ENCODE assay signal across 16 cellular contexts in the genomic region with DNA sequence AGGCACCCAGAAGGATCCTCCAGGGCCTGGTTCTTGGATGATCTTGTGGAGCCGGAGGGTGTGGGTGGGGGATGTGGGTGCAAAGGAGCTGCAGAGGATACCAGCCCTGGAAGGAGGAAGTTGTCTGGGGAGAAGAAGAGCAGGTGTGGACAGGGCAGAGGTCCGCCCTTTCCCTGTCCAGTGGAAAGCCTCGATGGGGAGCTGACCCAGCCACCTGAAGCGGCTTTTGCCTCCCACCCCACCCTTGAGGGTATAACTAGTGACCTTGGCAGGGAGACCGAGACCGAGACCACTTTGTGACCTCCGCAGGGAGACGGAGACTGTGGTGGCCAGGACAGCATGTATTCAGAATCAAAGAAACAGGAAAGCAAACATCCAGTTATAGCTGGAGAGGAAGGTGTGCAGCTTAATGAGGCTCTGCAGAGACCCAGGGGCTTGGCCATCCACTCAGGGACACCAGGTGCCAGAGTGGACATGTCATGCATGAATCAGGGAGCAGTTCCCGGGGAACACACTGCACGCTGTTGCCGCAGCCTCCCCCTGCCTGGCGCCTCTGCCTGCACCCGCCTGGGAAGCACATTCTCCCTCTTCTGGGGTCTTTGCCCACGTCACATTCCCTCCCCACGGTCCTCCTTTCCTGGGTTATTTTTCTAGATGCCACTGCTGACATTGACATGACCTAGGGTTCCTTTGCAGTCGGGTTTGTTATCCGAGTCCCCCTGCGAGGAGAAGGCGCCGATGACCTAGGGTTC.
DNase-seq lines count a peak whose midpoint lies in the region; ATAC-seq and TF ChIP-seq lines count a peak whose summit lies in the region.
"Had no signal": no experiment of that assay in that cellular context is flagged by ENCODE, and none has a peak within 500 bp of the region (broad histone marks: within the 10 kb centered on the region; RNA-seq: fewer than 3 reads in every experiment).

No MANE protein-coding gene starts in this region.

- H3K27me3 ChIP-seq in H7 (ENCODE audit: control insufficient read depth, insufficient read depth, low read length) (no peaks in the 10 kb centered on the region), osteoblast (ENCODE audit: insufficient read depth, low read length) (no peaks in the 10 kb centered on the region)
- H3K27me3 ChIP-seq: MG63 had no signal

- TF ChIP-seq CTCF in osteoblast (IDR thresholded peaks at IDR 0.05; ENCODE audit: extremely low read depth, low read depth, low read length) (no peak), omental fat pad (IDR thresholded peaks at IDR 0.05) (no peak)

- H2AFZ ChIP-seq in osteoblast (ENCODE audit: low read length) = no peak overlapping the region

- H3K27ac ChIP-seq in osteoblast (ENCODE audit: low read depth, low read length) = no peak overlapping the region
- H3K27ac ChIP-seq: 22Rv1, SK-N-MC had no signal

- no peaks in the 10 kb centered on the region for H3K36me3 ChIP-seq in H7 (replicated peaks; ENCODE audit: control insufficient read depth, insufficient read depth, low read length)
- H3K36me3 ChIP-seq in osteoblast (ENCODE audit: insufficient read depth, low read length) = no peaks in the 10 kb centered on the region
- H3K36me3 ChIP-seq: BE2C, MG63 had no signal

- H3K4me2 ChIP-seq in osteoblast (ENCODE audit: insufficient read depth, low read length) = no peak overlapping the region

- H3K4me3 ChIP-seq in H7 (ENCODE audit: insufficient read depth, low read depth, low read length) (no peak overlapping the region), osteoblast (ENCODE audit: insufficient read depth, low read length) (no peak overlapping the region)
- H3K4me3 ChIP-seq: MG63, SK-N-MC had no signal

- no peaks in the 10 kb centered on the region for H4K20me1 ChIP-seq in osteoblast (ENCODE audit: insufficient read depth, low read length)

- ATAC-seq in omental fat pad (ENCODE audit: low FRiP score) (no peak), GM21360 (IDR thresholded peaks at IDR 0.05; ENCODE audit: unreplicated experiment) (no peak)

- no peaks in the 10 kb centered on the region for H3K79me2 ChIP-seq in osteoblast (ENCODE audit: insufficient read depth, low read length)

- DNase-seq in DMS153 treated with DMSO at 0.1 percent for 48 hours (lab: John Stamatoyannopoulos, UW; ENCODE audit: unreplicated experiment) (peak; percentile 6), DMS153 (lab: John Stamatoyannopoulos, UW) (no peak), H7 (peak; percentile 54), NCI-H774 (lab: John Stamatoyannopoulos, UW) (peak; percentile 34), osteoblast (ENCODE audit: insufficient read length, low spot score, missing footprints) (peak; percentile 68), omental fat pad (ENCODE audit: low spot score) (no peak), NCI-H2081 (lab: John Stamatoyannopoulos, UW) (no peak)
- DNase-seq: BE2C, HCEC 1CT, IMR-90, Karpas-422, MG63, NCI-H2107 had no signal

- H3K4me1 ChIP-seq in osteoblast (ENCODE audit: insufficient read depth, low read length) = no peaks in the 10 kb centered on the region

- H3K9me3 ChIP-seq in osteoblast (ENCODE audit: low read depth, low read length) = peaks cover 1% of the 10 kb centered on the region
- H3K9me3 ChIP-seq: BE2C, MG63 had no signal

Comparison
In these comparisons a context has a peak if more than half of its experiments do, and no peak if none do; other contexts are left out.
1. DNase-seq: peak in DMS153 treated with DMSO at 0.1 percent for 48 hours (single experiment), H7 (single experiment), NCI-H774 (single experiment) and osteoblast (single experiment); none in DMS153 (single experiment), omental fat pad (single experiment) and NCI-H2081 (0 of 2).